ENCODE assay signal across 10 cellular contexts in the genomic region with DNA sequence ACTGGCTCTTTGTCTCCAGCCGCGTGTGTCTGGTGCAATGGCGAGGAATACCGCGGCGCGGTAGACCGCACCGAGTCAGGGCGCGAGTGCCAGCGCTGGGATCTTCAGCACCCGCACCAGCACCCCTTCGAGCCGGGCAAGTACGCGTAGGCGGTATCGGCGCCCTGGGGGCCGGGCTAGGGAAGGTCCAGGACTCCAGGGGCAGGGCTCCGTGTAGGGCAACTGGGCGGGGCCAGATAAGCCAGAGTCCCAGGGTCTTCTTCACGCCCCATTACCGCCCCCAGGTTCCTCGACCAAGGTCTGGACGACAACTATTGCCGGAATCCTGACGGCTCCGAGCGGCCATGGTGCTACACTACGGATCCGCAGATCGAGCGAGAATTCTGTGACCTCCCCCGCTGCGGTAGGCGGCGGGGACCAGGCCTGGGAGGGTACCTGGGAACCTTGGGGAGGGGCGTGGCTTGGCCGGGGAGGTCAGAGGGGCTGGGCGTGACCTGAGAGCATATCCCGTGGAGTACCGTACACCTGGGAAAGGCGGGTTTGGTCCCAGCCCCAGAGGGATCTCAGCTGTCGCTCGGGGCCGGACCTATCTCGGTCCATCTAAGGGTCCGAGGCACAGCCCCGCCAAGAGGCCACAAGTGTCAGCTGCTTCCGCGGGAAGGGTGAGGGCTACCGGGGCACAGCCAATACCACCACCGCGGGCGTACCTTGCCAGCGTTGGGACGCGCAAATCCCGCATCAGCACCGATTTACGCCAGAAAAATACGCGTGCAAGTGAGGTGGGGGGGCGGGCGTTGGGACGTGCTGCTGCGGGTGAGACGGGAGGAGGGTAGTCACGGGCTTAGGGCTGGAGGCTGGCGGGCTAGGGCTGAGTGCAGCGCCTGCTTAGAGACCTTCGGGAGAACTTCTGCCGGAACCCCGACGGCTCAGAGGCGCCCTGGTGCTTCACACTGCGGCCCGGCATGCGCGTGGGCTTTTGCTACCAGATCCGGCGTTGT. TPM values are rescaled to one million over a fixed set of nuclear protein-coding genes. Genes with fewer than 3 reads are reported as not detected.
A peak's percentile ranks its signal among the peaks of the same experiment; 100 is the strongest.
DNase-seq lines count a peak whose midpoint lies in the region; ATAC-seq and TF ChIP-seq lines count a peak whose summit lies in the region.
"Not testable (repeated sequence)": the region's sequence is repeated elsewhere in the genome, so short reads cannot be mapped to it uniquely, and the experiment has no call there.
"Had no signal": no experiment of that assay in that cellular context is flagged by ENCODE, and none has a peak within 500 bp of the region (broad histone marks: within the 10 kb centered on the region; RNA-seq: fewer than 3 reads in every experiment).

No MANE protein-coding gene starts in this region.

- in situ Hi-C loops in Panc1 (cut with HindIII; ENCODE audit: low pct_unique_long_range_greater_than_20kb, low sequenced_read_pairs) = not testable (repeated sequence)

- not testable (repeated sequence) for H3K9me3 Mint-ChIP-seq in activated CD8-positive, alpha-beta memory T cell treated with anti-CD3 and anti-CD28 coated beads, Interleukin-2, amount 10 ng/mL, durations not matched to agents 7 days and 5 days (ENCODE audit: low read depth); activated naive CD8-positive, alpha-beta T cell (ENCODE audit: low read depth); endothelial cell (ENCODE audit: unreplicated experiment); naive thymus-derived CD8-positive, alpha-beta T cell

- H3K9me3 ChIP-seq in Panc1 (ENCODE audit: control insufficient read depth, insufficient read depth, low read depth, low read length); iPS-18a (ENCODE audit: control insufficient read depth, low read depth, low read length); uterus: not testable (repeated sequence)

- H3K9ac ChIP-seq in iPS-18a (ENCODE audit: low read length) = not testable (repeated sequence)

- DNase-seq in Panc1 (ENCODE audit: low read depth, low spot score) = not testable (repeated sequence)
- DNase-seq in activated CD8-positive, alpha-beta memory T cell treated with anti-CD3 and anti-CD28 coated beads, Interleukin-2, amount 10 ng/mL, durations not matched to agents 7 days and 5 days = peak; percentile 39
- DNase-seq in endothelial cell (ENCODE audit: low spot score) (peak; percentile 19), uterus (peak; percentile 15 to 17)
- DNase-seq in naive thymus-derived CD8-positive, alpha-beta T cell = peak in 9 of 10 donors; percentile 5 to 79 (median 45)
- DNase-seq in stimulated activated CD4-positive, alpha-beta T cell treated with anti-CD3 and anti-CD28 coated beads, Interleukin-15, amount 100 ng/mL, for 24 hours = peak; percentile 53

- not testable (repeated sequence) for TF ChIP-seq POLR2A in uterus (IDR thresholded peaks at IDR 0.05)

- not testable (repeated sequence) for H3K4me1 Mint-ChIP-seq in activated CD8-positive, alpha-beta memory T cell treated with anti-CD3 and anti-CD28 coated beads, Interleukin-2, amount 10 ng/mL, durations not matched to agents 7 days and 5 days; activated naive CD8-positive, alpha-beta T cell (ENCODE audit: low read depth); endothelial cell (ENCODE audit: unreplicated experiment); naive thymus-derived CD8-positive, alpha-beta T cell

- H3K27me3 Mint-ChIP-seq in activated CD8-positive, alpha-beta memory T cell treated with anti-CD3 and anti-CD28 coated beads, Interleukin-2, amount 10 ng/mL, durations not matched to agents 7 days and 5 days; activated naive CD8-positive, alpha-beta T cell; endothelial cell (ENCODE audit: unreplicated experiment); naive thymus-derived CD8-positive, alpha-beta T cell: not testable (repeated sequence)

- ATAC-seq in Panc1; activated CD8-positive, alpha-beta memory T cell treated with anti-CD3 and anti-CD28 coated beads, Interleukin-2, amount 10 ng/mL, durations not matched to agents 7 days and 5 days: not testable (repeated sequence)
- ATAC-seq in naive thymus-derived CD8-positive, alpha-beta T cell = peak; percentile 21 to 27

- CTCF ChIA-PET in Panc1 (lab: Charles Lee); activated CD8-positive, alpha-beta memory T cell treated with anti-CD3 and anti-CD28 coated beads, Interleukin-2, amount 10 ng/mL, durations not matched to agents 7 days and 5 days (lab: Charles Lee): not testable (repeated sequence)

- H3K4me3 ChIP-seq in Panc1 (ENCODE audit: low read depth in 2 of 2, low read length in 2 of 2) (peak overlapping the region; percentile 15 to 28; a peak in 3 of 4 replicates), iPS-18a (ENCODE audit: low read length) (peak overlapping the region; percentile 39)
- not testable (repeated sequence) for H3K4me3 ChIP-seq in uterus

- not testable (repeated sequence) for H3K36me3 Mint-ChIP-seq in activated CD8-positive, alpha-beta memory T cell treated with anti-CD3 and anti-CD28 coated beads, Interleukin-2, amount 10 ng/mL, durations not matched to agents 7 days and 5 days; activated naive CD8-positive, alpha-beta T cell; endothelial cell (ENCODE audit: low read depth, unreplicated experiment); naive thymus-derived CD8-positive, alpha-beta T cell

- H3K36me3 ChIP-seq in Panc1 (ENCODE audit: control insufficient read depth, insufficient read depth, low read length); iPS-18a (ENCODE audit: control insufficient read depth, low read depth, low read length); uterus: not testable (repeated sequence)

- H3K4me3 Mint-ChIP-seq in activated CD8-positive, alpha-beta memory T cell treated with anti-CD3 and anti-CD28 coated beads, Interleukin-2, amount 10 ng/mL, durations not matched to agents 7 days and 5 days; endothelial cell (ENCODE audit: unreplicated experiment): not testable (repeated sequence)
- H3K4me3 Mint-ChIP-seq in activated naive CD8-positive, alpha-beta T cell = peak overlapping the region; percentile 61
- H3K4me3 Mint-ChIP-seq in naive thymus-derived CD8-positive, alpha-beta T cell = peak overlapping the region; percentile 36 to 85 (median 70)

- BruUV-seq in Panc1 (replicated peaks; lab: Mats Ljungman, UMichigan) = not testable (repeated sequence)

- not testable (repeated sequence) for H3K27ac Mint-ChIP-seq in activated CD8-positive, alpha-beta memory T cell treated with anti-CD3 and anti-CD28 coated beads, Interleukin-2, amount 10 ng/mL, durations not matched to agents 7 days and 5 days; activated naive CD8-positive, alpha-beta T cell; endothelial cell (ENCODE audit: unreplicated experiment)
- H3K27ac Mint-ChIP-seq in naive thymus-derived CD8-positive, alpha-beta T cell = peak overlapping the region in 5 of 10 donors; percentile 23 to 85 (median 67)

- not testable (repeated sequence) for TF ChIP-seq CTCF in Panc1 (IDR thresholded peaks at IDR 0.05); endothelial cell (IDR thresholded peaks at IDR 0.05; ENCODE audit: unreplicated experiment); uterus (IDR thresholded peaks at IDR 0.05)

- intact Hi-C loops in Panc1 (cut with micrococcal nuclease; ENCODE audit: unreplicated experiment); uterus (cut with DNase I; ENCODE audit: low total_unique reads): not testable (repeated sequence)

- POLR2A ChIA-PET in Panc1 (lab: Charles Lee); naive thymus-derived CD8-positive, alpha-beta T cell (lab: Charles Lee): not testable (repeated sequence)

- H3K27me3 ChIP-seq in Panc1 (ENCODE audit: control insufficient read depth, insufficient read depth, low read length); uterus: not testable (repeated sequence)
- H3K27me3 ChIP-seq in iPS-18a (ENCODE audit: control insufficient read depth, insufficient read depth, low read length) = peaks cover 21% of the 10 kb centered on the region

- not testable (repeated sequence) for H3K27ac ChIP-seq in Panc1 (ENCODE audit: low read length); iPS-18a (ENCODE audit: low read length); uterus

- peaks cover 19% of the 10 kb centered on the region for H3K4me1 ChIP-seq in Panc1 (ENCODE audit: control insufficient read depth, insufficient read depth, low read length)
- not testable (repeated sequence) for H3K4me1 ChIP-seq in iPS-18a (ENCODE audit: control insufficient read depth, low read depth, low read length)
- H3K4me1 ChIP-seq in uterus = peaks cover 0 to 16% of the 10 kb centered on the region in 2 donors

RNA-seq across cellular contexts. Expression of a gene that starts 19.3 kb away (rescaled TPM):
- total RNA-seq in Panc1 (2021; ENCODE audit: unreplicated experiment) = 1,290 TPM
- polyA plus RNA-seq in Panc1 (2012; ENCODE audit: insufficient read length) = 2.5 TPM
- total RNA-seq in activated CD8-positive, alpha-beta memory T cell treated with anti-CD3 and anti-CD28 coated beads, Interleukin-2, amount 10 ng/mL, durations not matched to agents 7 days and 5 days = 1,000 to 10,000 TPM in 1 of 2 experiments, 100 to 1,000 TPM in 1; 922 to 3,744 TPM
- total RNA-seq in endothelial cell (ENCODE audit: unreplicated experiment) = 3,428 TPM
- total RNA-seq in naive thymus-derived CD8-positive, alpha-beta T cell = 1,000 to 10,000 TPM; 3,449 to 3,916 TPM
- polyA plus RNA-seq in naive thymus-derived CD8-positive, alpha-beta T cell = 10 to 100 TPM in 1 of 3 donors, not detected in 2; 22.6 TPM
- 1,000 to 10,000 TPM in 1 of 4 donors, under 1 TPM in 3; under 0.01 to 2,125 (median under 0.01) TPM for total RNA-seq in uterus
- total RNA-seq: HT1080 had no signal
- polyA plus RNA-seq: fibroblast of lung had no signal

RNA-seq across cellular contexts. Expression of a gene that starts 34.1 kb away (rescaled TPM):
- total RNA-seq in Panc1 (2021; ENCODE audit: unreplicated experiment) (73.2 TPM), endothelial cell (ENCODE audit: unreplicated experiment) (41.8 TPM), uterus (100 to 1,000 TPM in 1 of 4 donors, 10 to 100 TPM in 3; 29.4 to 178 (median 39.2) TPM)
- polyA plus RNA-seq in Panc1 (2012; ENCODE audit: insufficient read length) = 26.2 TPM
- total RNA-seq in activated CD8-positive, alpha-beta memory T cell treated with anti-CD3 and anti-CD28 coated beads, Interleukin-2, amount 10 ng/mL, durations not matched to agents 7 days and 5 days = 1 to 10 TPM; 2.8 to 3.1 TPM
- 10 to 100 TPM; 46.4 to 48.1 TPM for total RNA-seq in naive thymus-derived CD8-positive, alpha-beta T cell
- 10 to 100 TPM in 2 of 3 donors, 1 to 10 TPM in 1; 9.1 to 18.9 (median 13.2) TPM for polyA plus RNA-seq in naive thymus-derived CD8-positive, alpha-beta T cell

Comparison
In these comparisons a context has a peak if more than half of its experiments do, and no peak if none do; other contexts are left out.
1. RNA of a gene that starts 34.1 kb away (total RNA-seq): 73.2 TPM in Panc1 (single experiment), 46.4 to 48.1 TPM in naive thymus-derived CD8-positive, alpha-beta T cell, 41.8 TPM in endothelial cell (single experiment) and 29.4 to 178 TPM in uterus; 2.8 to 3.1 TPM in activated CD8-positive, alpha-beta memory T cell treated with anti-CD3 and anti-CD28 coated beads, Interleukin-2, amount 10 ng/mL, durations not matched to agents 7 days and 5 days; every median in the first group is over 4 times any median in the second.